10 cellular contexts compared by ENCODE assay signal in genomic region chr2:11346129-11346528, GRCh38. TPM values are rescaled to one million over a fixed set of nuclear protein-coding genes. Genes with fewer than 3 reads are reported as not detected.
DNase-seq lines count a peak whose midpoint lies in the region; ATAC-seq and TF ChIP-seq lines count a peak whose summit lies in the region.
"Had no signal": no experiment of that assay in that cellular context is flagged by ENCODE, and none has a peak within 500 bp of the region (broad histone marks: within the 10 kb centered on the region; RNA-seq: fewer than 3 reads in every experiment).

No MANE protein-coding gene starts in this region.

- DNase-seq in Right ventricle myocardium inferior (ENCODE audit: missing footprints) (peak; percentile 51), cardiac septum (ENCODE audit: low spot score) (no peak), dorsolateral prefrontal cortex (no peak), neural crest cell (ENCODE audit: low read depth, low spot score) (no peak), vagina (ENCODE audit: extremely low spot score in 2 of 2) (no peak), NAMALWA (ENCODE audit: low spot score) (no peak), globus pallidus (ENCODE audit: low spot score) (no peak)
- DNase-seq: activated CD4-positive, alpha-beta T cell treated with anti-CD3 and anti-CD28 coated beads, Interleukin-2, amount 50 U/mL, for 48 hours; NCI-H524 had no signal

- peaks cover 29% of the 10 kb centered on the region for H3K4me1 ChIP-seq in vagina

- H3K4me3 ChIP-seq in dorsolateral prefrontal cortex (peak overlapping the region in 1 of 59 donors; percentile 89), vagina (no peak overlapping the region)

- peaks cover 3% of the 10 kb centered on the region for H3K9me3 Mint-ChIP-seq in neural crest cell

- ATAC-seq in Right ventricle myocardium inferior = no peak
- no peak for ATAC-seq in HG03520 (IDR thresholded peaks at IDR 0.05; ENCODE audit: unreplicated experiment)

- no peaks in the 10 kb centered on the region for H3K27me3 Mint-ChIP-seq in neural crest cell (ENCODE audit: low read depth)

- H3K27ac ChIP-seq in dorsolateral prefrontal cortex (peak overlapping the region in 47 of 59 donors; percentile 9 to 99 (median 97)), vagina (peak overlapping the region; percentile 98)

- peaks cover 64% of the 10 kb centered on the region for H3K4me1 Mint-ChIP-seq in neural crest cell

- no peaks in the 10 kb centered on the region for H3K9me3 ChIP-seq in vagina

- H3K4me3 Mint-ChIP-seq in neural crest cell = peak overlapping the region; percentile 91

- intact Hi-C loops in Right ventricle myocardium inferior (cut with DNase I) = loop anchor here (5.0 kb wide), 1 partner anchor 51 kb away; no protein-coding TSS in a partner anchor
- intact Hi-C loops in cardiac septum (cut with DNase I) = no loop called here
- intact Hi-C loops in dorsolateral prefrontal cortex (cut with DNase I) = loop anchor here (10.0 kb wide), 3 partner anchors 111 to 531 kb away; partner anchors contain the start of gene PDIA6 (in 1 of the 2)
- intact Hi-C loops in vagina (cut with DNase I) = no loop called here

- no peaks in the 10 kb centered on the region for H3K27me3 ChIP-seq in dorsolateral prefrontal cortex
- H3K27me3 ChIP-seq in vagina = no peaks in the 10 kb centered on the region

- TF ChIP-seq CTCF in dorsolateral prefrontal cortex (IDR thresholded peaks at IDR 0.05 in 54 of 56, conservative IDR thresholded peaks at IDR 0.05 in 2 of 56; ENCODE audit: low read depth in 1 of 56, partially characterized antibody in 56 of 56) (no peak), neural crest cell (conservative IDR thresholded peaks at IDR 0.05) (no peak), vagina (IDR thresholded peaks at IDR 0.05) (no peak)

- TF ChIP-seq POLR2A in vagina (IDR thresholded peaks at IDR 0.05) = no peak

- H3K36me3 Mint-ChIP-seq in neural crest cell (ENCODE audit: low read depth) = no peaks in the 10 kb centered on the region

- H3K36me3 ChIP-seq in vagina = no peaks in the 10 kb centered on the region

- H3K27ac Mint-ChIP-seq in neural crest cell (ENCODE audit: unreplicated experiment) = no peak overlapping the region

RNA-seq across cellular contexts. Expression of gene ROCK2, which starts 1.7 kb away (rescaled TPM):
- total RNA-seq in Right ventricle myocardium inferior (34.4 TPM), cardiac septum (48.6 TPM), dorsolateral prefrontal cortex (100 to 1,000 TPM in 11 of 120 experiments, 10 to 100 TPM in 109; 42.2 to 120 (median 82.5) TPM), neural crest cell (47.2 and 53.7 TPM in 2 replicates), vagina (49.4 TPM)

Comparison
In these comparisons a context has a peak if more than half of its experiments do, and no peak if none do; other contexts are left out.
1. intact Hi-C loops: an anchor here in Right ventricle myocardium inferior (5.0 kb wide) and dorsolateral prefrontal cortex (10.0 kb wide); none called in cardiac septum and vagina.